21 cellular contexts compared by ENCODE assay signal in genomic region chr11:73929388-73929787, GRCh38. TPM values are rescaled to one million over a fixed set of nuclear protein-coding genes. Genes with fewer than 3 reads are reported as not detected.
A peak's percentile ranks its signal among the peaks of the same experiment; 100 is the strongest.
DNase-seq lines count a peak whose midpoint lies in the region; ATAC-seq, FAIRE-seq and TF ChIP-seq lines count a peak whose summit lies in the region.
"Had no signal": no experiment of that assay in that cellular context is flagged by ENCODE, and none has a peak within 500 bp of the region (broad histone marks: within the 10 kb centered on the region; RNA-seq: fewer than 3 reads in every experiment).

No MANE protein-coding gene starts in this region.

- no peak for FAIRE-seq in small intestine (lab: Jason Lieb, UNC)
- FAIRE-seq: A204.1, D721Med, GM12878, H54 had no signal

- TF ChIP-seq CTCF in SK-N-SH (IDR thresholded peaks at IDR 0.05): no peak
- no peak for TF ChIP-seq CTCF in RWPE1 (conservative IDR thresholded peaks at IDR 0.05; ENCODE audit: low read depth)

- no peaks in the 10 kb centered on the region for H3K4me1 ChIP-seq in SK-N-SH (ENCODE audit: control insufficient read depth in 1 of 2, insufficient read depth in 2 of 2, low read depth in 1 of 2, low read length in 1 of 2)
- H3K4me1 ChIP-seq in small intestine (ENCODE audit: control insufficient read depth in 2 of 2, insufficient read depth in 1 of 2, low read depth in 1 of 2, low read length in 1 of 2): no peaks in the 10 kb centered on the region
- H3K4me1 ChIP-seq: BLaER1, HAP-1 had no signal

- H3K9ac ChIP-seq in SK-N-SH: no peak overlapping the region
- H3K9ac ChIP-seq: BLaER1 had no signal

- ATAC-seq in SK-N-SH treated with all-trans-retinoic acid at 6 μM for 48 hours (no peak), HG02885 (IDR thresholded peaks at IDR 0.05; ENCODE audit: poor library complexity, unreplicated experiment) (no peak)
- ATAC-seq: GM12878 had no signal

- H3K9me3 ChIP-seq in SK-N-SH: no peaks in the 10 kb centered on the region
- H3K9me3 ChIP-seq in small intestine (ENCODE audit: control insufficient read depth, low read depth): no peaks in the 10 kb centered on the region
- H3K9me3 ChIP-seq: BLaER1, HAP-1 had no signal

- H3K79me2 ChIP-seq in SK-N-SH (ENCODE audit: insufficient read depth): no peaks in the 10 kb centered on the region

- H3K36me3 ChIP-seq in SK-N-SH (replicated peaks in 1 of 2; ENCODE audit: control insufficient read depth in 1 of 2, insufficient read depth in 2 of 2, low read length in 1 of 2) (peaks cover 38 to 40% of the 10 kb centered on the region in 2 experiments), small intestine (ENCODE audit: control insufficient read depth in 2 of 2, insufficient read depth in 2 of 2, low read length in 2 of 2) (peaks cover 5 to 13% of the 10 kb centered on the region in 2 donors)

- DNase-seq in SK-N-SH (no peak), RWPE1 (ENCODE audit: low spot score) (no peak), small intestine (peak; percentile 19), NCI-H69 (lab: John Stamatoyannopoulos, UW) (no peak)
- DNase-seq: CD4-positive, CD25-positive, alpha-beta regulatory T cell; CD8-positive, alpha-beta memory T cell; DMS 273 treated with DMSO at 0.1 percent for 48 hours; DMS79; EL; GDM1; GOT3 had no signal

- no peaks in the 10 kb centered on the region for H3K27me3 ChIP-seq in SK-N-SH (ENCODE audit: insufficient read depth)
- no peaks in the 10 kb centered on the region for H3K27me3 ChIP-seq in small intestine (ENCODE audit: control insufficient read depth in 2 of 2, insufficient read depth in 2 of 2, low read length in 2 of 2)
- H3K27me3 ChIP-seq: BLaER1 had no signal

- H3K4me3 ChIP-seq in SK-N-SH (ENCODE audit: low read depth in 2 of 2, low read length in 1 of 2) (no peak overlapping the region), small intestine (ENCODE audit: low read depth in 1 of 2, low read length in 2 of 2) (no peak overlapping the region)
- H3K4me3 ChIP-seq: BLaER1, GM12878, HAP-1 had no signal

- no peak overlapping the region for H2AFZ ChIP-seq in SK-N-SH (ENCODE audit: low read depth)

- WGBS in SK-N-SH (ENCODE audit: low lambda C conversion rate): 98% methylated on average over 2 of the region's 2 CpGs
- WGBS in small intestine, 3 donors: 88 to 91% (median 89%) methylated on average over 2 of the region's 2 CpGs

- no peak for TF ChIP-seq EP300 in SK-N-SH (IDR thresholded peaks at IDR 0.05; ENCODE audit: borderline replicate concordance in 1 of 2, low read depth in 1 of 2, low read length in 1 of 2)

- no peak overlapping the region for H3K4me2 ChIP-seq in SK-N-SH
- H3K4me2 ChIP-seq: BLaER1 had no signal

- H3F3A ChIP-seq in SK-N-SH (replicated peaks; ENCODE audit: insufficient read depth): peaks cover 9% of the 10 kb centered on the region

- H3K9me2 ChIP-seq in SK-N-SH: no peaks in the 10 kb centered on the region

- no peaks in the 10 kb centered on the region for H4K20me1 ChIP-seq in SK-N-SH (ENCODE audit: insufficient read depth)
- H4K20me1 ChIP-seq: BLaER1 had no signal

- H3K27ac ChIP-seq in SK-N-SH (ENCODE audit: low read depth in 2 of 2, low read length in 1 of 2) (no peak overlapping the region), RWPE1 (peak overlapping the region; percentile 7; the same call in 1 of the 2 replicates), small intestine (ENCODE audit: low read depth in 1 of 2, low read length in 1 of 2) (no peak overlapping the region)
- H3K27ac ChIP-seq: 22Rv1, BLaER1, C4-2B had no signal

- POLR2A ChIA-PET in SK-N-SH (lab: Yijun Ruan, JAX): no interaction called here
- POLR2A ChIA-PET in RWPE1 (lab: Yijun Ruan, JAX; ENCODE audit: low non-redundant PET): no interaction called here

- no peak for TF ChIP-seq RAD21 in SK-N-SH (IDR thresholded peaks at IDR 0.05; ENCODE audit: low read length)

- CTCF ChIA-PET in SK-N-SH (lab: Yijun Ruan, JAX): no interaction called here
- CTCF ChIA-PET in RWPE1 (lab: Yijun Ruan, JAX): interaction anchor here (0.7 kb wide), 1 partner anchor 22 kb away, joined by 11 read pairs; the partner anchor contains the start of gene DNAJB13

TF ChIP-seq in SK-N-SH, 30 proteins besides CTCF, POLR2A, EP300 and RAD21:
- peak; percentile 57; the same call in 1 of the 2 replicates for TF ChIP-seq REST (IDR thresholded peaks at IDR 0.05; ENCODE audit: low read depth, low read length)
- TF ChIP-seq POLR2AphosphoS5 (IDR thresholded peaks at IDR 0.05; ENCODE audit: low read depth, low read length): no peak

TF ChIP-seq in SK-N-SH treated with all-trans-retinoic acid at 6 μM for 48 hours, 23 proteins besides CTCF, POLR2A, EP300 and RAD21:
- TF ChIP-seq ZC3H10 (CRISPR knock-in tag; IDR thresholded peaks at IDR 0.05): no peak
- TF ChIP-seq ZFP30 (CRISPR knock-in tag; IDR thresholded peaks at IDR 0.05): no peak
- TF ChIP-seq SNAI2 (CRISPR knock-in tag; IDR thresholded peaks at IDR 0.05): no peak
- no peak for TF ChIP-seq TOX (CRISPR knock-in tag; IDR thresholded peaks at IDR 0.05; ENCODE audit: borderline replicate concordance)
- TF ChIP-seq ISL1 (CRISPR knock-in tag; IDR thresholded peaks at IDR 0.05): no peak
- no peak for TF ChIP-seq ZFP3 (CRISPR knock-in tag; IDR thresholded peaks at IDR 0.05)
- no peak for TF ChIP-seq ZNF565 (CRISPR knock-in tag; conservative IDR thresholded peaks at IDR 0.05; ENCODE audit: low read depth)
- TF ChIP-seq OSR1 (CRISPR knock-in tag; IDR thresholded peaks at IDR 0.05): no peak
- TF ChIP-seq, protein P1, sequence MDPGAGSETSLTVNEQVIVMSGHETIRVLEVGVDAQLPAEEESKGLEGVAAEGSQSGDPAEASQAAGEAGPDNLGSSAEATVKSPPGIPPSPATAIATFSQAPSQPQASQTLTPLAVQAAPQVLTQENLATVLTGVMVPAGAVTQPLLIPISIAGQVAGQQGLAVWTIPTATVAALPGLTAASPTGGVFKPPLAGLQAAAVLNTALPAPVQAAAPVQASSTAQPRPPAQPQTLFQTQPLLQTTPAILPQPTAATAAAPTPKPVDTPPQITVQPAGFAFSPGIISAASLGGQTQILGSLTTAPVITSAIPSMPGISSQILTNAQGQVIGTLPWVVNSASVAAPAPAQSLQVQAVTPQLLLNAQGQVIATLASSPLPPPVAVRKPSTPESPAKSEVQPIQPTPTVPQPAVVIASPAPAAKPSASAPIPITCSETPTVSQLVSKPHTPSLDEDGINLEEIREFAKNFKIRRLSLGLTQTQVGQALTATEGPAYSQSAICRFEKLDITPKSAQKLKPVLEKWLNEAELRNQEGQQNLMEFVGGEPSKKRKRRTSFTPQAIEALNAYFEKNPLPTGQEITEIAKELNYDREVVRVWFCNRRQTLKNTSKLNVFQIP (CRISPR knock-in tag; IDR thresholded peaks at IDR 0.05; ENCODE audit: borderline replicate concordance, low read depth): no peak
- TF ChIP-seq ESRRG (CRISPR knock-in tag; IDR thresholded peaks at IDR 0.05): no peak
- TF ChIP-seq, protein P2, sequence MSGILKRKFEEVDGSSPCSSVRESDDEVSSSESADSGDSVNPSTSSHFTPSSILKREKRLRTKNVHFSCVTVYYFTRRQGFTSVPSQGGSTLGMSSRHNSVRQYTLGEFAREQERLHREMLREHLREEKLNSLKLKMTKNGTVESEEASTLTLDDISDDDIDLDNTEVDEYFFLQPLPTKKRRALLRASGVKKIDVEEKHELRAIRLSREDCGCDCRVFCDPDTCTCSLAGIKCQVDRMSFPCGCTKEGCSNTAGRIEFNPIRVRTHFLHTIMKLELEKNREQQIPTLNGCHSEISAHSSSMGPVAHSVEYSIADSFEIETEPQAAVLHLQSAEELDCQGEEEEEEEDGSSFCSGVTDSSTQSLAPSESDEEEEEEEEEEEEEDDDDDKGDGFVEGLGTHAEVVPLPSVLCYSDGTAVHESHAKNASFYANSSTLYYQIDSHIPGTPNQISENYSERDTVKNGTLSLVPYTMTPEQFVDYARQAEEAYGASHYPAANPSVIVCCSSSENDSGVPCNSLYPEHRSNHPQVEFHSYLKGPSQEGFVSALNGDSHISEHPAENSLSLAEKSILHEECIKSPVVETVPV (CRISPR knock-in tag; IDR thresholded peaks at IDR 0.05): no peak
- TF ChIP-seq, protein P3, sequence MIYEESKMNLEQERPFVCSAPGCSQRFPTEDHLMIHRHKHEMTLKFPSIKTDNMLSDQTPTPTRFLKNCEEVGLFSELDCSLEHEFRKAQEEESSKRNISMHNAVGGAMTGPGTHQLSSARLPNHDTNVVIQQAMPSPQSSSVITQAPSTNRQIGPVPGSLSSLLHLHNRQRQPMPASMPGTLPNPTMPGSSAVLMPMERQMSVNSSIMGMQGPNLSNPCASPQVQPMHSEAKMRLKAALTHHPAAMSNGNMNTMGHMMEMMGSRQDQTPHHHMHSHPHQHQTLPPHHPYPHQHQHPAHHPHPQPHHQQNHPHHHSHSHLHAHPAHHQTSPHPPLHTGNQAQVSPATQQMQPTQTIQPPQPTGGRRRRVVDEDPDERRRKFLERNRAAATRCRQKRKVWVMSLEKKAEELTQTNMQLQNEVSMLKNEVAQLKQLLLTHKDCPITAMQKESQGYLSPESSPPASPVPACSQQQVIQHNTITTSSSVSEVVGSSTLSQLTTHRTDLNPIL (CRISPR knock-in tag; IDR thresholded peaks at IDR 0.05; ENCODE audit: low read depth): no peak
- no peak for TF ChIP-seq ZNF8 (CRISPR knock-in tag; IDR thresholded peaks at IDR 0.05)
- no peak for TF ChIP-seq RARB (CRISPR knock-in tag; IDR thresholded peaks at IDR 0.05)

RNA-seq across cellular contexts. Expression of gene DNAJB13, which starts 21.4 kb away (rescaled TPM):
- 0.49 and 0.51 TPM in 2 replicates for polyA plus RNA-seq in SK-N-SH (2012; rRNA removed)
- polyA plus RNA-seq in SK-N-SH (2012; cell fraction: cytosol; rRNA removed): 0.26 and 0.28 TPM in 2 replicates
- 1.0 and 2.0 TPM in 2 replicates for polyA plus RNA-seq in SK-N-SH (2012; cell fraction: nucleus; rRNA removed)
- polyA plus RNA-seq in small intestine: 1 to 10 TPM in 1 of 3 donors, under 1 TPM in 2; 0.03 to 4.5 (median 0.54) TPM
- polyA plus RNA-seq: CD8-positive, alpha-beta memory T cell had no signal

RNA-seq across cellular contexts. Expression of gene PAAF1, which starts 52.6 kb away (rescaled TPM):
- 23.2 and 26.0 TPM in 2 replicates for polyA plus RNA-seq in SK-N-SH (2012; rRNA removed)
- 25.2 and 25.5 TPM in 2 replicates for polyA plus RNA-seq in SK-N-SH (2012; cell fraction: cytosol; rRNA removed)
- 20.4 and 29.2 TPM in 2 replicates for polyA plus RNA-seq in SK-N-SH (2012; cell fraction: nucleus; rRNA removed)
- polyA plus RNA-seq in small intestine: 10 to 100 TPM in 2 of 3 donors, 1 to 10 TPM in 1; 9.2 to 14.1 (median 13.2) TPM

RNA-seq across cellular contexts. Expression of gene COA4, which starts 52.7 kb away (rescaled TPM):
- 171 and 172 TPM in 2 replicates for polyA plus RNA-seq in SK-N-SH (2012; rRNA removed)
- polyA plus RNA-seq in SK-N-SH (2012; cell fraction: cytosol; rRNA removed): 129 and 147 TPM in 2 replicates
- 130 and 214 TPM in 2 replicates for polyA plus RNA-seq in SK-N-SH (2012; cell fraction: nucleus; rRNA removed)
- polyA plus RNA-seq in small intestine: 100 to 1,000 TPM; 115 to 131 (median 123) TPM

RNA-seq across cellular contexts. Expression of gene UCP2, which starts 53.3 kb away (rescaled TPM):
- 28.5 and 36.0 TPM in 2 replicates for polyA plus RNA-seq in SK-N-SH (2012; rRNA removed)
- 18.0 and 29.1 TPM in 2 replicates for polyA plus RNA-seq in SK-N-SH (2012; cell fraction: cytosol; rRNA removed)
- polyA plus RNA-seq in SK-N-SH (2012; cell fraction: nucleus; rRNA removed): 14.2 and 16.1 TPM in 2 replicates
- 10 to 100 TPM; 26.4 to 49.8 (median 33.2) TPM for polyA plus RNA-seq in small intestine
